In genomic region chr16:57538235-57538711, GRCh38 we compare ENCODE assay signal across 1 cellular context.
A peak's percentile ranks its signal among the peaks of the same experiment; 100 is the strongest.
TF ChIP-seq lines count a peak whose summit lies in the region.

No MANE protein-coding gene starts in this region.

TF ChIP-seq in GM12878, 131 proteins besides CTCF, POLR2A, EP300 and RAD21:
- TF ChIP-seq NR2C1 (IDR thresholded peaks at IDR 0.05) (no peak), EED (IDR thresholded peaks at IDR 0.05; ENCODE audit: low read depth) (peak; percentile 96), DPF2 (IDR thresholded peaks at IDR 0.05) (peak; percentile 78), IKZF2 (IDR thresholded peaks at IDR 0.05) (peak; percentile 73 to 83), JUNB (IDR thresholded peaks at IDR 0.05) (peak; percentile 93), JUND (IDR thresholded peaks at IDR 0.05; ENCODE audit: low read depth, low read length) (peak; percentile 79; the same call in 1 of the 2 replicates), ZNF384 (IDR thresholded peaks at IDR 0.05; ENCODE audit: borderline replicate concordance, low read depth, low read length) (no peak), YY1 (IDR thresholded peaks at IDR 0.05; ENCODE audit: low read depth, low read length) (peak; percentile 25; the same call in 1 of the 2 replicates), RELA (IDR thresholded peaks at IDR 0.05; ENCODE audit: borderline replicate concordance, partially characterized antibody) (no peak), CBX3 (IDR thresholded peaks at IDR 0.05; ENCODE audit: borderline replicate concordance, low read depth) (no peak), MTA2 (IDR thresholded peaks at IDR 0.05; ENCODE audit: low read depth) (peak; percentile 70; the same call in 1 of the 2 replicates), MEF2A (IDR thresholded peaks at IDR 0.05; ENCODE audit: insufficient read depth, low read depth, low read length) (0 out of 2 replicates have a peak, but pooled peaks have one; percentile 21), SP1 (IDR thresholded peaks at IDR 0.05; ENCODE audit: low read depth, low read length) (peak; percentile 28), ETV6 (conservative IDR thresholded peaks at IDR 0.05 in 1 of 2, IDR thresholded peaks at IDR 0.05 in 1 of 2; ENCODE audit: borderline replicate concordance in 1 of 2, low read depth in 1 of 2) (peak in 1 of 2 experiments; percentile 30; a peak in 2 of 4 replicates), SRF (IDR thresholded peaks at IDR 0.05; ENCODE audit: low read depth in 2 of 2, low read length in 2 of 2) (peak in 1 of 2 experiments; percentile 70; a peak in 1 of 4 replicates), CREM (IDR thresholded peaks at IDR 0.05; ENCODE audit: low read depth) (peak; percentile 63), IRF4 (IDR thresholded peaks at IDR 0.05; ENCODE audit: low read depth, low read length) (peak; percentile 89), CHD2 (IDR thresholded peaks at IDR 0.05; ENCODE audit: borderline replicate concordance, low read depth, low read length) (peak; percentile 12; the same call in 1 of the 2 replicates), POU2F2 (IDR thresholded peaks at IDR 0.05; ENCODE audit: borderline replicate concordance, low read depth, low read length) (0 out of 3 replicates have a peak, but pooled peaks have one; percentile 12), NR2F1 (conservative IDR thresholded peaks at IDR 0.05) (peak; percentile 55), IKZF1 (conservative IDR thresholded peaks at IDR 0.05) (peak; percentile 84), BHLHE40 (IDR thresholded peaks at IDR 0.05; ENCODE audit: borderline replicate concordance in 1 of 2, low read depth in 2 of 2, low read length in 1 of 2) (peak in 1 of 2 experiments; percentile 15; a peak in 2 of 4 replicates), BCL11A (IDR thresholded peaks at IDR 0.05; ENCODE audit: low read depth, low read length) (peak; percentile 86), MEF2B (IDR thresholded peaks at IDR 0.05; ENCODE audit: partially characterized antibody, poor library complexity, severe bottlenecking) (peak; percentile 2), CHD4 (IDR thresholded peaks at IDR 0.05) (no peak), ZNF207 (IDR thresholded peaks at IDR 0.05; ENCODE audit: borderline replicate concordance) (peak; percentile 57; the same call in 1 of the 2 replicates), ASH2L (IDR thresholded peaks at IDR 0.05; ENCODE audit: borderline replicate concordance, low read depth) (0 out of 2 replicates have a peak, but pooled peaks have one; percentile 17)
- TF ChIP-seq, protein P1, sequence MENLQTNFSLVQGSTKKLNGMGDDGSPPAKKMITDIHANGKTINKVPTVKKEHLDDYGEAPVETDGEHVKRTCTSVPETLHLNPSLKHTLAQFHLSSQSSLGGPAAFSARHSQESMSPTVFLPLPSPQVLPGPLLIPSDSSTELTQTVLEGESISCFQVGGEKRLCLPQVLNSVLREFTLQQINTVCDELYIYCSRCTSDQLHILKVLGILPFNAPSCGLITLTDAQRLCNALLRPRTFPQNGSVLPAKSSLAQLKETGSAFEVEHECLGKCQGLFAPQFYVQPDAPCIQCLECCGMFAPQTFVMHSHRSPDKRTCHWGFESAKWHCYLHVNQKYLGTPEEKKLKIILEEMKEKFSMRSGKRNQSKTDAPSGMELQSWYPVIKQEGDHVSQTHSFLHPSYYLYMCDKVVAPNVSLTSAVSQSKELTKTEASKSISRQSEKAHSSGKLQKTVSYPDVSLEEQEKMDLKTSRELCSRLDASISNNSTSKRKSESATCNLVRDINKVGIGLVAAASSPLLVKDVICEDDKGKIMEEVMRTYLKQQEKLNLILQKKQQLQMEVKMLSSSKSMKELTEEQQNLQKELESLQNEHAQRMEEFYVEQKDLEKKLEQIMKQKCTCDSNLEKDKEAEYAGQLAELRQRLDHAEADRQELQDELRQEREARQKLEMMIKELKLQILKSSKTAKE (IDR thresholded peaks at IDR 0.05; ENCODE audit: low read depth, poor library complexity, severe bottlenecking) = peak; percentile 23
- TF ChIP-seq, protein P2, sequence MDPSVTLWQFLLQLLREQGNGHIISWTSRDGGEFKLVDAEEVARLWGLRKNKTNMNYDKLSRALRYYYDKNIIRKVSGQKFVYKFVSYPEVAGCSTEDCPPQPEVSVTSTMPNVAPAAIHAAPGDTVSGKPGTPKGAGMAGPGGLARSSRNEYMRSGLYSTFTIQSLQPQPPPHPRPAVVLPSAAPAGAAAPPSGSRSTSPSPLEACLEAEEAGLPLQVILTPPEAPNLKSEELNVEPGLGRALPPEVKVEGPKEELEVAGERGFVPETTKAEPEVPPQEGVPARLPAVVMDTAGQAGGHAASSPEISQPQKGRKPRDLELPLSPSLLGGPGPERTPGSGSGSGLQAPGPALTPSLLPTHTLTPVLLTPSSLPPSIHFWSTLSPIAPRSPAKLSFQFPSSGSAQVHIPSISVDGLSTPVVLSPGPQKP (IDR thresholded peaks at IDR 0.05; ENCODE audit: low read depth, low read length) = no peak
- TF ChIP-seq, protein P3, sequence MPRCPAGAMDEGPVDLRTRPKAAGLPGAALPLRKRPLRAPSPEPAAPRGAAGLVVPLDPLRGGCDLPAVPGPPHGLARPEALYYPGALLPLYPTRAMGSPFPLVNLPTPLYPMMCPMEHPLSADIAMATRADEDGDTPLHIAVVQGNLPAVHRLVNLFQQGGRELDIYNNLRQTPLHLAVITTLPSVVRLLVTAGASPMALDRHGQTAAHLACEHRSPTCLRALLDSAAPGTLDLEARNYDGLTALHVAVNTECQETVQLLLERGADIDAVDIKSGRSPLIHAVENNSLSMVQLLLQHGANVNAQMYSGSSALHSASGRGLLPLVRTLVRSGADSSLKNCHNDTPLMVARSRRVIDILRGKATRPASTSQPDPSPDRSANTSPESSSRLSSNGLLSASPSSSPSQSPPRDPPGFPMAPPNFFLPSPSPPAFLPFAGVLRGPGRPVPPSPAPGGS (IDR thresholded peaks at IDR 0.05; ENCODE audit: borderline replicate concordance, insufficient read depth, low read depth, low read length, poor library complexity, severe bottlenecking) = peak; percentile 49
- TF ChIP-seq, protein P4, sequence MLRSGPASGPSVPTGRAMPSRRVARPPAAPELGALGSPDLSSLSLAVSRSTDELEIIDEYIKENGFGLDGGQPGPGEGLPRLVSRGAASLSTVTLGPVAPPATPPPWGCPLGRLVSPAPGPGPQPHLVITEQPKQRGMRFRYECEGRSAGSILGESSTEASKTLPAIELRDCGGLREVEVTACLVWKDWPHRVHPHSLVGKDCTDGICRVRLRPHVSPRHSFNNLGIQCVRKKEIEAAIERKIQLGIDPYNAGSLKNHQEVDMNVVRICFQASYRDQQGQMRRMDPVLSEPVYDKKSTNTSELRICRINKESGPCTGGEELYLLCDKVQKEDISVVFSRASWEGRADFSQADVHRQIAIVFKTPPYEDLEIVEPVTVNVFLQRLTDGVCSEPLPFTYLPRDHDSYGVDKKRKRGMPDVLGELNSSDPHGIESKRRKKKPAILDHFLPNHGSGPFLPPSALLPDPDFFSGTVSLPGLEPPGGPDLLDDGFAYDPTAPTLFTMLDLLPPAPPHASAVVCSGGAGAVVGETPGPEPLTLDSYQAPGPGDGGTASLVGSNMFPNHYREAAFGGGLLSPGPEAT (IDR thresholded peaks at IDR 0.05; ENCODE audit: low read depth) = peak; percentile 44
